ENCODE assay signal across 8 cellular contexts in the genomic region with DNA sequence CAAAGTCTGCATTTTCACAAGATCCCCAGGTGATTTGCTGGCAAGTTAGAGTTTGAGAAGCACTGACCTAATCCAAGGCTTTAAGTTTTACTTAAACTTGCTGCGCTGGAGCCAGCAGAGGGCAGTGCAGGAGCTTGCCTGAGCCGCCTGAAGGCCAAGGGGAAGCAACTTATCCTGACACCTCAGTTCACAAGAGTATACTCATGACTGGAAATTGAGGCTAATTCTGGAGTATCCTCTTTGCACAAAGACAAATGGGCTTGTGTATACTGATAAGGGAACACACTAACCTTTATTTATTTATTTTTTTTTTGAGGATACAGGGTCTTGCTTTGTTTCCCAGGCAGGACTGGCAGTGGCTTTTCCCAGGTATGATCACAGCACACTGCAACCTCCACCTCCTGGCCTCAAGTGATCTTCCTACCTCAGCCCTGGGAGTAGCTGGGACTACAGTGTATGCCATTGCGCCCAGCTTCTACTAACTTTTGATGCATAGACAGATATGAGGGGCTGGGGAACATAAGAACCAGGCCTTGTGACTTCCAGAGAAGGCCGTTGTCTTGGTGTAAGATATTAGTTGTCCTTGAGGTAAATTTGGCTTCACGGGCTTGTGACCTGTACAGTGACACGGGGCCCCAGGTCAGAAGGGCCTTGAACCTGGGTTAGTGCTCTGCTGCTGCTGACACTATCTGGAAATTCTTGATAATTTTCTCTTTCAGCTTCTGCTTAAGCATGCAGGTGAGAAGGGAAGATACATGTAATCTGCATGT. TPM values are rescaled to one million over a fixed set of nuclear protein-coding genes. Genes with fewer than 3 reads are reported as not detected.
A peak's percentile ranks its signal among the peaks of the same experiment; 100 is the strongest.
DNase-seq lines count a peak whose midpoint lies in the region; ATAC-seq and TF ChIP-seq lines count a peak whose summit lies in the region.

No MANE protein-coding gene starts in this region.

- no peak for TF ChIP-seq POLR2A in vagina (IDR thresholded peaks at IDR 0.05)

- H3K36me3 Mint-ChIP-seq in CD4-positive, alpha-beta memory T cell, result peaks cover 34 to 41% of the 10 kb centered on the region in 2 donors
- H3K36me3 Mint-ChIP-seq in glutamatergic neuron (ENCODE audit: unreplicated experiment) (no peaks in the 10 kb centered on the region), progenitor cell of endocrine pancreas (ENCODE audit: insufficient read depth) (no peaks in the 10 kb centered on the region)

- H3K9ac ChIP-seq in HUES64 (ENCODE audit: low read depth, low read length), result no peak overlapping the region

- CTCF ChIA-PET in CD4-positive, alpha-beta memory T cell (lab: Charles Lee; ENCODE audit: partially characterized antibody), result interaction anchor here (0.6 to 15.8 kb wide), 46 partner anchors 9 to 1003 kb away, joined by 3 to 310 read pairs (median 6); a partner anchor contains a TSS

- POLR2A ChIA-PET in CD4-positive, alpha-beta memory T cell (lab: Charles Lee; ENCODE audit: partially characterized antibody), result interaction anchor here (0.7 to 5.6 kb wide), 19 partner anchors 8 to 246 kb away, joined by 3 to 82 read pairs (median 5); a partner anchor contains a TSS

- H3K9me3 Mint-ChIP-seq in CD4-positive, alpha-beta memory T cell, result peaks cover 0 to 1% (median 0%) of the 10 kb centered on the region in 8 donors
- H3K9me3 Mint-ChIP-seq in glutamatergic neuron (ENCODE audit: unreplicated experiment) (peaks cover 3% of the 10 kb centered on the region), progenitor cell of endocrine pancreas (ENCODE audit: low read depth) (no peaks in the 10 kb centered on the region)

- peak overlapping the region in 4 of 7 donors; percentile 30 to 94 (median 85) for H3K27ac Mint-ChIP-seq in CD4-positive, alpha-beta memory T cell
- H3K27ac Mint-ChIP-seq in glutamatergic neuron (ENCODE audit: unreplicated experiment) (no peak overlapping the region), progenitor cell of endocrine pancreas (no peak overlapping the region)

- 66% methylated on average over 6 of the region's 6 CpGs for WGBS in HUES64

- no peaks in the 10 kb centered on the region for H3K9me3 ChIP-seq in CD4-positive, alpha-beta memory T cell (ENCODE audit: control insufficient read depth in 1 of 2, low read length in 2 of 2)
- no peaks in the 10 kb centered on the region for H3K9me3 ChIP-seq in HUES64 (ENCODE audit: insufficient read depth, low read depth, low read length)
- H3K9me3 ChIP-seq in vagina, result no peaks in the 10 kb centered on the region

- peak overlapping the region; percentile 47 for H3K27ac ChIP-seq in CD4-positive, alpha-beta memory T cell (ENCODE audit: low read depth, low read length)
- H3K27ac ChIP-seq in HUES64 (ENCODE audit: low read depth, low read length) (0 out of 2 replicates have a peak overlapping the region, but pooled peaks have one; percentile 29), vagina (no peak overlapping the region)

- TF ChIP-seq CTCF in glutamatergic neuron (IDR thresholded peaks at IDR 0.05; ENCODE audit: partially characterized antibody, unreplicated experiment) (peak; percentile 42), progenitor cell of endocrine pancreas (IDR thresholded peaks at IDR 0.05; ENCODE audit: unreplicated experiment) (peak; percentile 85), vagina (IDR thresholded peaks at IDR 0.05) (peak; percentile 27 to 50 (median 39))

- intact Hi-C loops in CD4-positive, alpha-beta memory T cell (cut with micrococcal nuclease), result loop anchor here (1.0 to 5.0 kb wide), 5 partner anchors 29 to 134 kb away; a partner anchor contains a TSS
- intact Hi-C loops in vagina (cut with DNase I), result no loop called here

- H3K4me1 ChIP-seq in CD4-positive, alpha-beta memory T cell (ENCODE audit: insufficient read depth, low read length), result peaks cover 49% of the 10 kb centered on the region
- H3K4me1 ChIP-seq in HUES64 (ENCODE audit: insufficient read depth, low read length) (peaks cover 41% of the 10 kb centered on the region), vagina (no peaks in the 10 kb centered on the region)

- peak overlapping the region in 3 of 8 donors; percentile 18 to 64 (median 60) for H3K4me3 Mint-ChIP-seq in CD4-positive, alpha-beta memory T cell
- H3K4me3 Mint-ChIP-seq in glutamatergic neuron (ENCODE audit: unreplicated experiment) (no peak overlapping the region), progenitor cell of endocrine pancreas (ENCODE audit: low read depth) (no peak overlapping the region)

- no peaks in the 10 kb centered on the region for H3K27me3 ChIP-seq in CD4-positive, alpha-beta memory T cell (ENCODE audit: insufficient read depth, low read length)
- H3K27me3 ChIP-seq in HUES64 (ENCODE audit: insufficient read depth, low read length) (no peaks in the 10 kb centered on the region), vagina (no peaks in the 10 kb centered on the region)

- no peak overlapping the region for H3K4me3 ChIP-seq in CD4-positive, alpha-beta memory T cell (ENCODE audit: low read length in 2 of 2)
- H3K4me3 ChIP-seq in HUES64 (ENCODE audit: low read length) (no peak overlapping the region), vagina (no peak overlapping the region)

- ATAC-seq in GM19372 (IDR thresholded peaks at IDR 0.05; ENCODE audit: low read depth, unreplicated experiment), result peak; percentile 58

- no peaks in the 10 kb centered on the region for H3K27me3 Mint-ChIP-seq in CD4-positive, alpha-beta memory T cell
- peaks cover 3% of the 10 kb centered on the region for H3K27me3 Mint-ChIP-seq in glutamatergic neuron (ENCODE audit: unreplicated experiment)
- peaks cover 3% of the 10 kb centered on the region for H3K27me3 Mint-ChIP-seq in progenitor cell of endocrine pancreas

- H3K36me3 ChIP-seq in CD4-positive, alpha-beta memory T cell (ENCODE audit: insufficient read depth, low read length), result peaks cover 34% of the 10 kb centered on the region
- H3K36me3 ChIP-seq in HUES64 (ENCODE audit: insufficient read depth, low read length), result no peaks in the 10 kb centered on the region
- no peaks in the 10 kb centered on the region for H3K36me3 ChIP-seq in vagina

- H3K4me1 Mint-ChIP-seq in CD4-positive, alpha-beta memory T cell, result peaks cover 5 to 22% (median 19%) of the 10 kb centered on the region in 4 donors
- no peaks in the 10 kb centered on the region for H3K4me1 Mint-ChIP-seq in glutamatergic neuron (ENCODE audit: low read depth, unreplicated experiment)
- no peaks in the 10 kb centered on the region for H3K4me1 Mint-ChIP-seq in progenitor cell of endocrine pancreas (ENCODE audit: low read depth)

- DNase-seq in CD4-positive, alpha-beta memory T cell, result peak; percentile 65 to 80 (median 68)
- DNase-seq in SK-N-DZ (ENCODE audit: low spot score), result peak; percentile 35
- DNase-seq in activated naive CD4-positive, alpha-beta T cell treated with anti-CD3 and anti-CD28 coated beads, Interleukin-2, amount 50 U/mL, for 16 hours, result peak; percentile 78
- peak; percentile 78 for DNase-seq in glutamatergic neuron
- peak; percentile 50 for DNase-seq in progenitor cell of endocrine pancreas (ENCODE audit: low spot score, unreplicated experiment)
- DNase-seq in vagina (ENCODE audit: extremely low spot score in 2 of 2), result no peak

RNA-seq across cellular contexts. Expression of a gene that starts 29.0 kb away (rescaled TPM):
- total RNA-seq in CD4-positive, alpha-beta memory T cell, result 10 to 100 TPM; 59.8 to 59.9 TPM
- polyA plus RNA-seq in CD4-positive, alpha-beta memory T cell, result 10 to 100 TPM; 21.4 to 62.5 TPM
- not detected for polyA plus RNA-seq in HUES64 (2013, experiment 1 of 2)
- polyA plus RNA-seq in HUES64 (2013, experiment 2 of 2), result not detected
- polyA plus RNA-seq in SK-N-DZ (2014; cell fraction: cytosol; rRNA removed), result not detected in 2 replicates
- not detected in 2 replicates for polyA plus RNA-seq in SK-N-DZ (2014; cell fraction: nucleus; rRNA removed)
- total RNA-seq in glutamatergic neuron (ENCODE audit: unreplicated experiment) (not detected), progenitor cell of endocrine pancreas (not detected in 2 replicates), vagina (6.9 TPM)

RNA-seq across cellular contexts. Expression of a gene that starts 35.8 kb away (rescaled TPM):
- total RNA-seq in CD4-positive, alpha-beta memory T cell, result 100 to 1,000 TPM; 301 to 329 TPM
- 100 to 1,000 TPM; 228 to 246 TPM for polyA plus RNA-seq in CD4-positive, alpha-beta memory T cell
- polyA plus RNA-seq in HUES64 (2013, experiment 1 of 2), result 0.70 TPM
- polyA plus RNA-seq in HUES64 (2013, experiment 2 of 2), result 0.57 TPM
- polyA plus RNA-seq in SK-N-DZ (2014; cell fraction: cytosol; rRNA removed), result not detected in 2 replicates
- polyA plus RNA-seq in SK-N-DZ (2014; cell fraction: nucleus; rRNA removed), result not detected in 2 replicates
- total RNA-seq in glutamatergic neuron (ENCODE audit: unreplicated experiment), result not detected
- not detected in 2 replicates for total RNA-seq in progenitor cell of endocrine pancreas
- 4.7 TPM for total RNA-seq in vagina

Comparison
In these comparisons a context has a peak if more than half of its experiments do, and no peak if none do; other contexts are left out.
1. DNase-seq: peak in CD4-positive, alpha-beta memory T cell (5 of 5), SK-N-DZ (single experiment), activated naive CD4-positive, alpha-beta T cell treated with anti-CD3 and anti-CD28 coated beads, Interleukin-2, amount 50 U/mL, for 16 hours (single experiment), glutamatergic neuron (single experiment) and progenitor cell of endocrine pancreas (single experiment); none in vagina (0 of 2).
2. H3K27ac Mint-ChIP-seq: peak in CD4-positive, alpha-beta memory T cell (4 of 7); none in glutamatergic neuron (single experiment) and progenitor cell of endocrine pancreas (single experiment).
3. RNA of a gene that starts 35.8 kb away (total RNA-seq): 301 to 329 TPM in CD4-positive, alpha-beta memory T cell; 4.7 TPM in vagina (single experiment), not detected in glutamatergic neuron (single experiment) and not detected in progenitor cell of endocrine pancreas; every median in the first group is over 10 times any median in the second.
4. Peak in every context shown above with its lines, with median percentiles within 50 percentile points of each other: CTCF ChIP-seq.